In genomic region chr1:178411756-178412399, GRCh38 we compare ENCODE assay signal across 13 cellular contexts.
A peak's percentile ranks its signal among the peaks of the same experiment; 100 is the strongest.
DNase-seq lines count a peak whose midpoint lies in the region; ATAC-seq and TF ChIP-seq lines count a peak whose summit lies in the region.
"Had no signal": no experiment of that assay in that cellular context is flagged by ENCODE, and none has a peak within 500 bp of the region (broad histone marks: within the 10 kb centered on the region; RNA-seq: fewer than 3 reads in every experiment).

No MANE protein-coding gene starts in this region.

- H3K4me3 ChIP-seq in GM06990 (replicated peaks; ENCODE audit: low read depth, low read length): no peak overlapping the region
- H3K4me3 ChIP-seq: testis had no signal

- TF ChIP-seq CTCF in GM06990 (IDR thresholded peaks at IDR 0.05; ENCODE audit: insufficient read depth, low read length, poor library complexity, severe bottlenecking): no peak

- in situ Hi-C loops in ACHN (cut with HindIII; ENCODE audit: low pct_ligation_motif_present, low pct_unique_long_range_greater_than_20kb, low sequenced_read_pairs): no loop called here

- ATAC-seq in GM19324 (IDR thresholded peaks at IDR 0.05; ENCODE audit: low FRiP score, unreplicated experiment) (peak; percentile 74), HG02623 (IDR thresholded peaks at IDR 0.05; ENCODE audit: unreplicated experiment) (peak; percentile 72), HG03378 (IDR thresholded peaks at IDR 0.05; ENCODE audit: unreplicated experiment) (peak; percentile 54)
- ATAC-seq: HCT116, left ventricle myocardium superior had no signal

- peak; percentile 34 for DNase-seq in GM06990 (ENCODE audit: extremely low read depth, insufficient read length)
- DNase-seq in ACHN: no peak
- DNase-seq in activated naive CD4-positive, alpha-beta T cell treated with Interleukin-2 at 50 U/mL for 16 hours: no peak
- DNase-seq in SW 1271 (lab: John Stamatoyannopoulos, UW): no peak
- no peak for DNase-seq in NCI-H526 (lab: John Stamatoyannopoulos, UW)
- DNase-seq: activated CD4-positive, alpha-beta memory T cell treated with anti-CD3 and anti-CD28 coated beads for 36 hours; left ventricle myocardium superior; stimulated activated CD4-positive, alpha-beta T cell treated with anti-CD3 and anti-CD28 coated beads, Interleukin-4, amount 100 ng/mL, for 4 hours; testis had no signal

- no peaks in the 10 kb centered on the region for H3K27me3 ChIP-seq in GM06990 (replicated peaks; ENCODE audit: control insufficient read depth, insufficient read depth, low read length)
- H3K27me3 ChIP-seq: testis had no signal

- no peaks in the 10 kb centered on the region for H3K36me3 ChIP-seq in GM06990 (ENCODE audit: control insufficient read depth, insufficient read depth, low read length)
